Comparison of ENCODE assay signal across 1 cellular context in genomic region chr22:36778020-36778419, GRCh38.
TF ChIP-seq lines count a peak whose summit lies in the region.

No MANE protein-coding gene starts in this region.

TF ChIP-seq in K562, 482 proteins besides CTCF, POLR2A, EP300 and RAD21:
- 0 out of 2 replicates have a peak, but pooled peaks have one; percentile 40 for TF ChIP-seq HLTF (IDR thresholded peaks at IDR 0.05)
- no peak for TF ChIP-seq RBM14 (IDR thresholded peaks at IDR 0.05; ENCODE audit: borderline replicate concordance, insufficient read depth, low read depth, low read length)
